Comparison of ENCODE assay signal across 13 cellular contexts in genomic region chr3:44993471-44994205, GRCh38. TPM values are rescaled to one million over a fixed set of nuclear protein-coding genes. Genes with fewer than 3 reads are reported as not detected.
DNase-seq lines count a peak whose midpoint lies in the region; ATAC-seq, FAIRE-seq and TF ChIP-seq lines count a peak whose summit lies in the region.
"Had no signal": no experiment of that assay in that cellular context is flagged by ENCODE, and none has a peak within 500 bp of the region (broad histone marks: within the 10 kb centered on the region; RNA-seq: fewer than 3 reads in every experiment).

No MANE protein-coding gene starts in this region.

- TF ChIP-seq POLR2A in A549 (IDR thresholded peaks at IDR 0.05; ENCODE audit: low read length): no peak
- TF ChIP-seq POLR2A in GM12892 (IDR thresholded peaks at IDR 0.05; ENCODE audit: low read depth, low read length): no peak

- CTCF ChIA-PET in A549 (lab: Yijun Ruan, JAX): interaction anchor here (1.5 kb wide), 1 partner anchor 12 kb away, joined by 4 read pairs; no protein-coding TSS in a partner anchor

- TF ChIP-seq CTCF in A549 (IDR thresholded peaks at IDR 0.05): no peak
- no peak for TF ChIP-seq CTCF in HFF-Myc (IDR thresholded peaks at IDR 0.05; ENCODE audit: low read depth, low read length, missing control alignments)
- no peak for TF ChIP-seq CTCF in cardiac fibroblast (IDR thresholded peaks at IDR 0.05; ENCODE audit: low read depth, low read length)

- TF ChIP-seq EP300 in A549 (IDR thresholded peaks at IDR 0.05): no peak

- no peak for TF ChIP-seq RAD21 in A549 (conservative IDR thresholded peaks at IDR 0.05 in 1 of 2, IDR thresholded peaks at IDR 0.05 in 1 of 2)

- no peak overlapping the region for H3K4me3 ChIP-seq in A549
- no peak overlapping the region for H3K4me3 ChIP-seq in HFF-Myc (replicated peaks; ENCODE audit: low read depth, low read length)
- H3K4me3 ChIP-seq in cardiac fibroblast (replicated peaks in 1 of 2; ENCODE audit: low read depth in 2 of 2, low read length in 2 of 2): no peak overlapping the region
- H3K4me3 ChIP-seq: heart right ventricle, thoracic aorta had no signal

- intact Hi-C loops in left colon (cut with DNase I, micrococcal nuclease): no loop called here

- peak overlapping the region; percentile 17; the same call in 1 of the 3 replicates for H3K4me2 ChIP-seq in A549

- H3K4me1 ChIP-seq in A549: peaks cover 18% of the 10 kb centered on the region

- DNase-seq in A549 (ENCODE audit: low read depth in 1 of 2, low spot score in 1 of 2) (peak; percentile 6 to 9), HFF-Myc (ENCODE audit: extremely low read depth, low read depth) (peak; percentile 41), cardiac fibroblast (ENCODE audit: low read depth in 2 of 2) (peak; percentile 45 to 69), left colon (no peak), T-helper 9 cell (no peak), GM12892 (ENCODE audit: insufficient read length) (no peak)
- DNase-seq in central memory CD4-positive, alpha-beta T cell: no peak
- DNase-seq: activated gamma-delta T cell, Calu3, heart right ventricle, NCI-H1105 had no signal

- H3K27ac ChIP-seq in A549: no peak overlapping the region
- H3K27ac ChIP-seq: thoracic aorta had no signal

- H3K9me3 ChIP-seq in A549: no peaks in the 10 kb centered on the region
- H3K9me3 ChIP-seq: heart right ventricle, thoracic aorta had no signal

- POLR2A ChIA-PET in A549 (lab: Yijun Ruan, JAX): no interaction called here

- FAIRE-seq in A549 (lab: Jason Lieb, UNC) (no peak), GM12892 (lab: Jason Lieb, UNC) (no peak)

- ATAC-seq in A549 (no peak), left colon (peak; percentile 67), GM18520 (IDR thresholded peaks at IDR 0.05; ENCODE audit: unreplicated experiment) (no peak)

TF ChIP-seq in A549, 52 proteins besides CTCF, POLR2A, EP300 and RAD21:
- TF ChIP-seq EHF (CRISPR knock-in tag; IDR thresholded peaks at IDR 0.05) (no peak), SMC3 (IDR thresholded peaks at IDR 0.05) (no peak), CBX8 (IDR thresholded peaks at IDR 0.05) (no peak), SREBF2 (IDR thresholded peaks at IDR 0.05) (no peak), ZC3H11A (IDR thresholded peaks at IDR 0.05) (no peak), FOSB (CRISPR knock-in tag; IDR thresholded peaks at IDR 0.05) (no peak)

RNA-seq across cellular contexts. Expression of gene EXOSC7, which starts 17.6 kb away (rescaled TPM):
- 53.9 and 68.4 TPM in 2 replicates for polyA plus RNA-seq in A549 (2011; rRNA removed)
- 46.9 and 67.1 TPM in 2 replicates for polyA plus RNA-seq in A549 (2012; cell fraction: cytosol; rRNA removed)
- polyA plus RNA-seq in A549 (2012; cell fraction: nucleus; rRNA removed): 30.9 and 42.8 TPM in 2 replicates
- polyA plus RNA-seq in A549 (2017; fragmentation: RNase III; extraction: RNeasy Plus Mini Kit Qiagen cat#74134 plus additional on column Dnase treatment): 58.7 to 61.8 TPM (median 59.1 TPM) in 3 replicates
- polyA minus RNA-seq in A549 (2011; rRNA and poly(A)+ RNA removed): 32.1 and 35.6 TPM in 2 replicates
- total RNA-seq in left colon: 10 to 100 TPM; 18.9 to 22.2 TPM
- polyA plus RNA-seq in GM12892 (2012; ENCODE audit: missing spikeins): 72.4 TPM

RNA-seq across cellular contexts. Expression of gene ZDHHC3, which starts 17.7 kb away (rescaled TPM):
- polyA plus RNA-seq in A549 (2011; rRNA removed) (57.7 and 84.7 TPM in 2 replicates), A549 (2017; fragmentation: RNase III; extraction: RNeasy Plus Mini Kit Qiagen cat#74134 plus additional on column Dnase treatment) (28.7 to 30.9 TPM (median 30.0 TPM) in 3 replicates)
- 60.7 and 64.5 TPM in 2 replicates for polyA plus RNA-seq in A549 (2012; cell fraction: cytosol; rRNA removed)
- polyA plus RNA-seq in A549 (2012; cell fraction: nucleus; rRNA removed): 27.3 and 41.0 TPM in 2 replicates
- 163 and 190 TPM in 2 replicates for polyA minus RNA-seq in A549 (2011; rRNA and poly(A)+ RNA removed)
- total RNA-seq in left colon: 100 to 1,000 TPM; 152 to 171 TPM
- polyA plus RNA-seq in GM12892 (2012; ENCODE audit: missing spikeins): 18.0 TPM

RNA-seq across cellular contexts. Expression of gene CLEC3B, which starts 32.5 kb away (rescaled TPM):
- polyA plus RNA-seq in A549 (2011; rRNA removed) (not detected in 2 replicates), A549 (2017; fragmentation: RNase III; extraction: RNeasy Plus Mini Kit Qiagen cat#74134 plus additional on column Dnase treatment) (not detected in 3 replicates)
- polyA plus RNA-seq in A549 (2012; cell fraction: cytosol; rRNA removed): 0.07 and 0.08 TPM in 2 replicates
- polyA plus RNA-seq in A549 (2012; cell fraction: nucleus; rRNA removed): 0.53 and 1.3 TPM in 2 replicates
- polyA minus RNA-seq in A549 (2011; rRNA and poly(A)+ RNA removed): not detected in 2 replicates
- total RNA-seq in left colon: 10 to 100 TPM; 13.7 to 19.2 TPM
- polyA plus RNA-seq in GM12892 (2012; ENCODE audit: missing spikeins): not detected
- total RNA-seq: Calu3 had no signal

Comparison
In these comparisons a context has a peak if more than half of its experiments do, and no peak if none do; other contexts are left out.
1. DNase-seq: peak in A549 (2 of 2), HFF-Myc (single experiment) and cardiac fibroblast (2 of 2); none in left colon (0 of 2), T-helper 9 cell (single experiment), GM12892 (single experiment) and central memory CD4-positive, alpha-beta T cell (single experiment).